In the genomic region with DNA sequence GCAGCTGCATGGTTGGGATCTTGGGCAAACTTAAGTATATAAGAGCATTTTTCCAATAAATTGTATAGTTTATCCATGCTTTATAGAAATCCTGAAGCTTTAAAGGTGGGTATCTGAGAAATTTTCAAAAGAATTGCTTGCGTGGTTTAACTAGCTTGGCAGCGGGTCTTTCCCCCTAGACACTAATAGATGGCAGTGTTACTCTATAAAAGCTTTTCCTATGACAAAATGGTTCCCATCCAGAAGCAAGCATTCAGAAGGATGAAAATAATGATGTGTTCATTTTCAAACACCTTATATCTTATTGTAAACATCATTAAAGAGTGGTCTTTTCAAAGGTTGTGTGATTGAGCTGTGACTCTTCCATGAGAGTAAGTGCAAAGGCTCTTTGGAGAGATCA, we compare ENCODE assay signal across 1 cellular context.
TF ChIP-seq lines count a peak whose summit lies in the region.

No MANE protein-coding gene starts in this region.

TF ChIP-seq in GM23338, 12 proteins besides CTCF, POLR2A, EP300 and RAD21 (continued from another document):
- TF ChIP-seq, protein P1, sequence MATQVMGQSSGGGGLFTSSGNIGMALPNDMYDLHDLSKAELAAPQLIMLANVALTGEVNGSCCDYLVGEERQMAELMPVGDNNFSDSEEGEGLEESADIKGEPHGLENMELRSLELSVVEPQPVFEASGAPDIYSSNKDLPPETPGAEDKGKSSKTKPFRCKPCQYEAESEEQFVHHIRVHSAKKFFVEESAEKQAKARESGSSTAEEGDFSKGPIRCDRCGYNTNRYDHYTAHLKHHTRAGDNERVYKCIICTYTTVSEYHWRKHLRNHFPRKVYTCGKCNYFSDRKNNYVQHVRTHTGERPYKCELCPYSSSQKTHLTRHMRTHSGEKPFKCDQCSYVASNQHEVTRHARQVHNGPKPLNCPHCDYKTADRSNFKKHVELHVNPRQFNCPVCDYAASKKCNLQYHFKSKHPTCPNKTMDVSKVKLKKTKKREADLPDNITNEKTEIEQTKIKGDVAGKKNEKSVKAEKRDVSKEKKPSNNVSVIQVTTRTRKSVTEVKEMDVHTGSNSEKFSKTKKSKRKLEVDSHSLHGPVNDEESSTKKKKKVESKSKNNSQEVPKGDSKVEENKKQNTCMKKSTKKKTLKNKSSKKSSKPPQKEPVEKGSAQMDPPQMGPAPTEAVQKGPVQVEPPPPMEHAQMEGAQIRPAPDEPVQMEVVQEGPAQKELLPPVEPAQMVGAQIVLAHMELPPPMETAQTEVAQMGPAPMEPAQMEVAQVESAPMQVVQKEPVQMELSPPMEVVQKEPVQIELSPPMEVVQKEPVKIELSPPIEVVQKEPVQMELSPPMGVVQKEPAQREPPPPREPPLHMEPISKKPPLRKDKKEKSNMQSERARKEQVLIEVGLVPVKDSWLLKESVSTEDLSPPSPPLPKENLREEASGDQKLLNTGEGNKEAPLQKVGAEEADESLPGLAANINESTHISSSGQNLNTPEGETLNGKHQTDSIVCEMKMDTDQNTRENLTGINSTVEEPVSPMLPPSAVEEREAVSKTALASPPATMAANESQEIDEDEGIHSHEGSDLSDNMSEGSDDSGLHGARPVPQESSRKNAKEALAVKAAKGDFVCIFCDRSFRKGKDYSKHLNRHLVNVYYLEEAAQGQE (IDR thresholded peaks at IDR 0.05; ENCODE audit: unreplicated experiment) = no peak
- TF ChIP-seq, protein P2, sequence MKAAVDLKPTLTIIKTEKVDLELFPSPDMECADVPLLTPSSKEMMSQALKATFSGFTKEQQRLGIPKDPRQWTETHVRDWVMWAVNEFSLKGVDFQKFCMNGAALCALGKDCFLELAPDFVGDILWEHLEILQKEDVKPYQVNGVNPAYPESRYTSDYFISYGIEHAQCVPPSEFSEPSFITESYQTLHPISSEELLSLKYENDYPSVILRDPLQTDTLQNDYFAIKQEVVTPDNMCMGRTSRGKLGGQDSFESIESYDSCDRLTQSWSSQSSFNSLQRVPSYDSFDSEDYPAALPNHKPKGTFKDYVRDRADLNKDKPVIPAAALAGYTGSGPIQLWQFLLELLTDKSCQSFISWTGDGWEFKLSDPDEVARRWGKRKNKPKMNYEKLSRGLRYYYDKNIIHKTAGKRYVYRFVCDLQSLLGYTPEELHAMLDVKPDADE (IDR thresholded peaks at IDR 0.05) = no peak
- no peak for TF ChIP-seq ZNF331 (CRISPR knock-in tag; IDR thresholded peaks at IDR 0.05; ENCODE audit: low read depth)
- TF ChIP-seq STAT1 (IDR thresholded peaks at IDR 0.05; ENCODE audit: unreplicated experiment) = no peak
